ENCODE assay signal across 14 cellular contexts in genomic region chr5:43401827-43402226, GRCh38. TPM values are rescaled to one million over a fixed set of nuclear protein-coding genes. Genes with fewer than 3 reads are reported as not detected.
A peak's percentile ranks its signal among the peaks of the same experiment; 100 is the strongest.
DNase-seq lines count a peak whose midpoint lies in the region; ATAC-seq, FAIRE-seq and TF ChIP-seq lines count a peak whose summit lies in the region.
"Had no signal": no experiment of that assay in that cellular context is flagged by ENCODE, and none has a peak within 500 bp of the region (broad histone marks: within the 10 kb centered on the region; RNA-seq: fewer than 3 reads in every experiment).

No MANE protein-coding gene starts in this region.

- in situ Hi-C loops in HepG2 (cut with HindIII; ENCODE audit: extremely low pct_ligation_motif_present, low pct_unique_long_range_greater_than_20kb) = no loop called here

- H3K27me3 ChIP-seq in astrocyte (ENCODE audit: insufficient read depth, low read length) (peaks cover 2% of the 10 kb centered on the region), HepG2 (ENCODE audit: control insufficient read depth in 1 of 2, insufficient read depth in 2 of 2, low read length in 2 of 2) (no peaks in the 10 kb centered on the region), uterus (no peaks in the 10 kb centered on the region), suprapubic skin (no peaks in the 10 kb centered on the region)

- no peak overlapping the region for H3K9ac ChIP-seq in astrocyte (ENCODE audit: low read length)
- H3K9ac ChIP-seq in HepG2 (ENCODE audit: insufficient read depth, low read depth, low read length) = peak overlapping the region; percentile 58; the same call in 1 of the 2 replicates

- H3K36me3 ChIP-seq in astrocyte (ENCODE audit: insufficient read depth, low read length) = no peaks in the 10 kb centered on the region
- no peaks in the 10 kb centered on the region for H3K36me3 ChIP-seq in HepG2 (replicated peaks in 1 of 2; ENCODE audit: control insufficient read depth in 1 of 2, insufficient read depth in 2 of 2, low read length in 2 of 2)
- no peaks in the 10 kb centered on the region for H3K36me3 ChIP-seq in uterus
- H3K36me3 ChIP-seq in suprapubic skin = no peaks in the 10 kb centered on the region
- H3K36me3 ChIP-seq: sigmoid colon had no signal

- H3K4me3 ChIP-seq in GM12864 (ENCODE audit: low read depth, low read length) (no peak overlapping the region), astrocyte (ENCODE audit: insufficient read depth, low read depth, low read length) (no peak overlapping the region), HepG2 (replicated peaks in 1 of 3; ENCODE audit: insufficient read depth in 1 of 3, low read depth in 2 of 3, low read length in 3 of 3) (peak overlapping the region; percentile 53 to 78 (median 59)), uterus (no peak overlapping the region), suprapubic skin (no peak overlapping the region)
- H3K4me3 ChIP-seq: sigmoid colon had no signal

- POLR2A ChIA-PET in HepG2 (lab: Yijun Ruan, JAX) = interaction anchor here (1.3 to 3.6 kb wide), 8 partner anchors 10 to 281 kb away, joined by 3 to 84 read pairs (median 12); partner anchors contain the start of genes CCL28, HMGCS1, TMEM267 and ZNF131

- TF ChIP-seq EP300 in HepG2 (IDR thresholded peaks at IDR 0.05; ENCODE audit: low read depth in 2 of 2, low read length in 2 of 2) = no peak
- no peak for TF ChIP-seq EP300 in HepG2 (CRISPR knock-in tag; IDR thresholded peaks at IDR 0.05; ENCODE audit: borderline replicate concordance)
- no peak for TF ChIP-seq EP300 in suprapubic skin (IDR thresholded peaks at IDR 0.05)

- H2AFZ ChIP-seq in astrocyte (ENCODE audit: low read depth, low read length) (no peak overlapping the region), HepG2 (ENCODE audit: low read length) (peak overlapping the region; percentile 98)

- H3K27ac ChIP-seq in astrocyte (ENCODE audit: low read depth, low read length) (no peak overlapping the region), HepG2 (ENCODE audit: extremely low read length, insufficient read depth, low read length) (peak overlapping the region; percentile 71), uterus (no peak overlapping the region), suprapubic skin (no peak overlapping the region)
- H3K27ac ChIP-seq: sigmoid colon had no signal

- no peak overlapping the region for H3K4me3 Mint-ChIP-seq in astrocyte (ENCODE audit: unreplicated experiment)
- H3K4me3 Mint-ChIP-seq: dendritic cell treated with granulocyte-macrophage colony-stimulating factor and Interleukin-4, amounts not matched to agents 40 ng/mL and 50 ng/mL, for 4 days; immature natural killer cell; stimulated activated effector memory CD8-positive, alpha-beta T cell treated with anti-CD3 and anti-CD28 coated beads, Interleukin-12 subunit alpha, Interleukin-12 subunit beta, amount 100 ng/mL, for 72 hours had no signal

- no peak overlapping the region for H3K27ac Mint-ChIP-seq in astrocyte (ENCODE audit: unreplicated experiment)
- H3K27ac Mint-ChIP-seq: dendritic cell treated with granulocyte-macrophage colony-stimulating factor and Interleukin-4, amounts not matched to agents 40 ng/mL and 50 ng/mL, for 4 days; immature natural killer cell; stimulated activated effector memory CD8-positive, alpha-beta T cell treated with anti-CD3 and anti-CD28 coated beads, Interleukin-12 subunit alpha, Interleukin-12 subunit beta, amount 100 ng/mL, for 72 hours had no signal

- TF ChIP-seq POLR2A in HepG2 (IDR thresholded peaks at IDR 0.05; ENCODE audit: insufficient read depth in 1 of 2, low read depth in 2 of 2, low read length in 2 of 2) (0 out of 4 replicates have a peak, but pooled peaks of 1 of the 2 experiments have one; percentile 13), uterus (IDR thresholded peaks at IDR 0.05) (no peak), suprapubic skin (IDR thresholded peaks at IDR 0.05) (no peak)

- FAIRE-seq in astrocyte (lab: Jason Lieb, UNC) = no peak
- peak; percentile 90 for FAIRE-seq in HepG2 (lab: Jason Lieb, UNC)
- FAIRE-seq: RCC 7860 had no signal

- CTCF ChIA-PET in HepG2 (lab: Yijun Ruan, JAX; ENCODE audit: low intra/inter-chr PET ratio, low total read pairs) = no interaction called here

- 0% methylated on average over 1 of the region's 1 CpG for WGBS in HepG2 (ENCODE audit: low lambda C conversion rate)
- 77% methylated on average over 1 of the region's 1 CpG for WGBS in suprapubic skin

- H3K4me2 ChIP-seq in astrocyte (ENCODE audit: low read length) (no peak overlapping the region), HepG2 (ENCODE audit: low read depth, low read length) (peak overlapping the region; percentile 97)

- DNase-seq in GM12864 (ENCODE audit: low read depth) = no peak
- DNase-seq in LoVo (ENCODE audit: low spot score) = peak; percentile 49
- DNase-seq in astrocyte (ENCODE audit: low read depth) = no peak
- peak; percentile 72 for DNase-seq in HepG2 (ENCODE audit: low spot score)
- no peak for DNase-seq in NCI-H2107 (lab: John Stamatoyannopoulos, UW)
- no peak for DNase-seq in uterus
- no peak for DNase-seq in activated gamma-delta T cell treated with Interleukin-2 at 50 U/mL for 16 hours
- no peak for DNase-seq in suprapubic skin (ENCODE audit: low spot score in 2 of 2)
- DNase-seq: activated T-cell treated with anti-CD3 and anti-CD28 coated beads, Interleukin-2, amount 50 U/mL, for 1 hour; immature natural killer cell; sigmoid colon had no signal

- H3K27me3 Mint-ChIP-seq in astrocyte (ENCODE audit: low read depth, unreplicated experiment) = peaks cover 26% of the 10 kb centered on the region

- H3K4me1 ChIP-seq in astrocyte (ENCODE audit: insufficient read depth, low read length) (no peaks in the 10 kb centered on the region), HepG2 (ENCODE audit: insufficient read depth, low read length) (peaks cover 10% of the 10 kb centered on the region), uterus (no peaks in the 10 kb centered on the region), suprapubic skin (peaks cover 8% of the 10 kb centered on the region)

- intact Hi-C loops in HepG2 (cut with micrococcal nuclease; ENCODE audit: unreplicated experiment) (loop anchor here (1.0 to 5.0 kb wide), 3 partner anchors 30 to 155 kb away; partner anchors contain the start of genes PAIP1 and TMEM267), uterus (cut with DNase I; ENCODE audit: low total_unique reads) (no loop called here)

- H3K79me2 ChIP-seq in astrocyte (ENCODE audit: insufficient read depth, low read length) (no peaks in the 10 kb centered on the region), HepG2 (ENCODE audit: insufficient read depth, low read length) (no peaks in the 10 kb centered on the region)

- H4K20me1 ChIP-seq in astrocyte (ENCODE audit: insufficient read depth, low read length) (no peaks in the 10 kb centered on the region), HepG2 (ENCODE audit: insufficient read depth, low read length) (no peaks in the 10 kb centered on the region)

- TF ChIP-seq RAD21 in HepG2 (CRISPR knock-in tag; IDR thresholded peaks at IDR 0.05) = peak; percentile 52

- no peaks in the 10 kb centered on the region for H3K9me3 ChIP-seq in astrocyte (ENCODE audit: insufficient read depth, low read depth, low read length)
- no peaks in the 10 kb centered on the region for H3K9me3 ChIP-seq in HepG2 (ENCODE audit: low read length)
- no peaks in the 10 kb centered on the region for H3K9me3 ChIP-seq in uterus
- no peaks in the 10 kb centered on the region for H3K9me3 ChIP-seq in suprapubic skin
- H3K9me3 ChIP-seq: sigmoid colon had no signal

- BruUV-seq in HepG2 (replicated peaks; lab: Mats Ljungman, UMichigan) = no TSS peak

- peaks cover 2% of the 10 kb centered on the region for H3K36me3 Mint-ChIP-seq in astrocyte (ENCODE audit: low read depth, unreplicated experiment)
- H3K36me3 Mint-ChIP-seq: stimulated activated effector memory CD8-positive, alpha-beta T cell treated with anti-CD3 and anti-CD28 coated beads, Interleukin-12 subunit alpha, Interleukin-12 subunit beta, amount 100 ng/mL, for 72 hours had no signal

- no peaks in the 10 kb centered on the region for H3K4me1 Mint-ChIP-seq in astrocyte (ENCODE audit: low read depth, unreplicated experiment)

- TF ChIP-seq CTCF in GM12864 (IDR thresholded peaks at IDR 0.05; ENCODE audit: low read depth, low read length, missing control alignments) (peak; percentile 24), astrocyte (IDR thresholded peaks at IDR 0.05; ENCODE audit: insufficient read depth, low read depth, low read length) (peak; percentile 14), HepG2 (CRISPR knock-in tag; IDR thresholded peaks at IDR 0.05) (peak; percentile 63), uterus (IDR thresholded peaks at IDR 0.05) (no peak), suprapubic skin (IDR thresholded peaks at IDR 0.05) (no peak)

- peaks cover 3% of the 10 kb centered on the region for H3K9me3 Mint-ChIP-seq in astrocyte (ENCODE audit: unreplicated experiment)
- H3K9me3 Mint-ChIP-seq: dendritic cell treated with granulocyte-macrophage colony-stimulating factor and Interleukin-4, amounts not matched to agents 40 ng/mL and 50 ng/mL, for 4 days had no signal

- peak; percentile 100 for ATAC-seq in HepG2
- ATAC-seq: stimulated activated effector memory CD8-positive, alpha-beta T cell treated with anti-CD3 and anti-CD28 coated beads, Interleukin-12 subunit alpha, Interleukin-12 subunit beta, amount 100 ng/mL, for 72 hours had no signal

RNA-seq across cellular contexts. Expression of gene CCL28, which starts 10.4 kb away (rescaled TPM):
- 0.16 TPM in 1 of 2 replicates, not detected in the other for total RNA-seq in astrocyte
- total RNA-seq in HepG2 (2016; rRNA removed; fragmentation: Illumina TruSeq; extraction: Trizol) = not detected in 2 replicates
- total RNA-seq in HepG2 (2016; cell fraction: cytosol; rRNA removed; fragmentation: Illumina TruSeq; extraction: Trizol; ENCODE audit: low read depth) = not detected in 2 replicates
- not detected in 2 replicates for total RNA-seq in HepG2 (2016; cell fraction: insoluble cytoplasmic fraction; rRNA removed; fragmentation: Illumina TruSeq; extraction: Trizol)
- 0.07 TPM in 1 of 2 replicates, not detected in the other for total RNA-seq in HepG2 (2016; cell fraction: membrane; rRNA removed; fragmentation: Illumina TruSeq; extraction: Trizol)
- not detected in 2 replicates for total RNA-seq in HepG2 (2016; cell fraction: nucleus; rRNA removed; fragmentation: Illumina TruSeq; extraction: Trizol)
- 0.03 and 0.08 TPM in 2 replicates for polyA plus RNA-seq in HepG2 (2011; rRNA removed)
- 0.03 TPM in 1 of 2 replicates, not detected in the other for polyA plus RNA-seq in HepG2 (2011; cell fraction: cytosol; rRNA removed)
- polyA plus RNA-seq in HepG2 (2011; cell fraction: nucleus; rRNA removed) = not detected in 2 replicates
- polyA plus RNA-seq in HepG2 (2012) = not detected in 2 replicates
- polyA plus RNA-seq in HepG2 (2016; cell fraction: cytosol; fragmentation: Illumina TruSeq; extraction: Trizol; ENCODE audit: low read depth) = not detected in 2 replicates
- polyA plus RNA-seq in HepG2 (2016; cell fraction: insoluble cytoplasmic fraction; fragmentation: Illumina TruSeq; extraction: Trizol; ENCODE audit: low read depth) = not detected in 2 replicates
- not detected in 2 replicates for polyA plus RNA-seq in HepG2 (2016; cell fraction: membrane; fragmentation: Illumina TruSeq; extraction: Trizol; ENCODE audit: low read depth)
- not detected in 2 replicates for polyA plus RNA-seq in HepG2 (2016; cell fraction: nucleus; fragmentation: Illumina TruSeq; extraction: Trizol; ENCODE audit: insufficient read depth, low read depth)
- polyA minus RNA-seq in HepG2 (2011; rRNA and poly(A)+ RNA removed; ENCODE audit: low replicate concordance) = 0.30 TPM in 1 of 2 replicates, not detected in the other
- polyA minus RNA-seq in HepG2 (2011; cell fraction: cytosol; rRNA and poly(A)+ RNA removed) = not detected in 2 replicates
- polyA minus RNA-seq in HepG2 (2011; cell fraction: nucleus; rRNA and poly(A)+ RNA removed) = not detected in 2 replicates
- total RNA-seq in uterus = 1 to 10 TPM in 3 of 4 donors, under 1 TPM in 1; under 0.01 to 4.1 (median 2.1) TPM
- total RNA-seq in suprapubic skin = 10 to 100 TPM; 10.7 to 24.8 (median 17.8) TPM

Comparison
In these comparisons a context has a peak if more than half of its experiments do, and no peak if none do; other contexts are left out.
1. DNase-seq: peak in LoVo (single experiment) and HepG2 (single experiment); none in GM12864 (single experiment), astrocyte (single experiment), NCI-H2107 (single experiment), uterus (0 of 2), activated gamma-delta T cell treated with Interleukin-2 at 50 U/mL for 16 hours (single experiment) and suprapubic skin (0 of 2).
2. H3K4me3 ChIP-seq: peak in HepG2 (3 of 3); none in GM12864 (single experiment), astrocyte (single experiment), uterus (0 of 2) and suprapubic skin (single experiment).
3. CTCF ChIP-seq: peak in GM12864 (single experiment), astrocyte (single experiment) and HepG2 (single experiment); none in uterus (0 of 4) and suprapubic skin (0 of 2).